Comparison of ENCODE assay signal across 8 cellular contexts in genomic region chr7:2157473-2158279, GRCh38.
A peak's percentile ranks its signal among the peaks of the same experiment; 100 is the strongest.
DNase-seq lines count a peak whose midpoint lies in the region; ATAC-seq and TF ChIP-seq lines count a peak whose summit lies in the region.

No MANE protein-coding gene starts in this region.

- H3K27me3 ChIP-seq in skeletal muscle tissue (ENCODE audit: control insufficient read depth in 3 of 3, insufficient read depth in 3 of 3, low read length in 3 of 3), result no peaks in the 10 kb centered on the region

- intact Hi-C loops in Right ventricle myocardium superior (cut with DNase I), result no loop called here
- intact Hi-C loops in activated CD4-positive, alpha-beta T cell treated with anti-CD3 and anti-CD28 coated beads, Interleukin-2, amount 10 ng/mL, durations not matched to agents 24 days and 14 days (cut with micrococcal nuclease), result no loop called here

- TF ChIP-seq CTCF in RWPE1 (conservative IDR thresholded peaks at IDR 0.05; ENCODE audit: low read depth), result no peak

- H3K9me3 ChIP-seq in skeletal muscle tissue (ENCODE audit: control insufficient read depth in 3 of 3, low read length in 3 of 3), result no peaks in the 10 kb centered on the region

- H3K27ac ChIP-seq in RWPE1 (peak overlapping the region; percentile 27), skeletal muscle tissue (ENCODE audit: low read depth, low read length) (peak overlapping the region; percentile 75)

- ATAC-seq in Right ventricle myocardium superior (ENCODE audit: poor library complexity) (peak; percentile 92), GM18907 (IDR thresholded peaks at IDR 0.05; ENCODE audit: unreplicated experiment) (no peak), GM18873 (IDR thresholded peaks at IDR 0.05; ENCODE audit: low FRiP score, unreplicated experiment) (no peak), HG02852 (IDR thresholded peaks at IDR 0.05; ENCODE audit: unreplicated experiment) (no peak)

- H3K4me1 Mint-ChIP-seq in activated CD4-positive, alpha-beta T cell treated with anti-CD3 and anti-CD28 coated beads, Interleukin-2, amount 10 ng/mL, durations not matched to agents 24 days and 14 days, result peaks cover 1% of the 10 kb centered on the region

- H3K9me3 Mint-ChIP-seq in activated CD4-positive, alpha-beta T cell treated with anti-CD3 and anti-CD28 coated beads, Interleukin-2, amount 10 ng/mL, durations not matched to agents 24 days and 14 days, result no peaks in the 10 kb centered on the region

- no peak overlapping the region for H3K27ac Mint-ChIP-seq in activated CD4-positive, alpha-beta T cell treated with anti-CD3 and anti-CD28 coated beads, Interleukin-2, amount 10 ng/mL, durations not matched to agents 24 days and 14 days

- DNase-seq in HuH-7 (ENCODE audit: low spot score), result peak; percentile 50
- no peak for DNase-seq in RWPE1 (ENCODE audit: low spot score)
- DNase-seq in Right ventricle myocardium superior, result peak; percentile 45
- no peak for DNase-seq in activated CD4-positive, alpha-beta T cell treated with anti-CD3 and anti-CD28 coated beads, Interleukin-2, amount 10 ng/mL, durations not matched to agents 24 days and 14 days

- peaks cover 20 to 30% (median 29%) of the 10 kb centered on the region in 3 donors for H3K4me1 ChIP-seq in skeletal muscle tissue (ENCODE audit: control insufficient read depth in 3 of 3, insufficient read depth in 3 of 3, low read length in 3 of 3)

- H3K36me3 ChIP-seq in skeletal muscle tissue (ENCODE audit: control insufficient read depth in 3 of 3, insufficient read depth in 3 of 3, low read length in 3 of 3), result no peaks in the 10 kb centered on the region

- peak overlapping the region in 1 of 3 donors; percentile 22 for H3K4me3 ChIP-seq in skeletal muscle tissue (ENCODE audit: low read length in 3 of 3)

- POLR2A ChIA-PET in RWPE1 (lab: Yijun Ruan, JAX; ENCODE audit: low non-redundant PET), result no interaction called here

- CTCF ChIA-PET in RWPE1 (lab: Yijun Ruan, JAX), result interaction anchor here (0.6 to 1.6 kb wide), 4 partner anchors 163 to 579 kb away, joined by 3 to 9 read pairs (median 3); no protein-coding TSS in a partner anchor

- no peaks in the 10 kb centered on the region for H3K36me3 Mint-ChIP-seq in activated CD4-positive, alpha-beta T cell treated with anti-CD3 and anti-CD28 coated beads, Interleukin-2, amount 10 ng/mL, durations not matched to agents 24 days and 14 days (ENCODE audit: low read depth)

- H3K27me3 Mint-ChIP-seq in activated CD4-positive, alpha-beta T cell treated with anti-CD3 and anti-CD28 coated beads, Interleukin-2, amount 10 ng/mL, durations not matched to agents 24 days and 14 days, result no peaks in the 10 kb centered on the region

- no peak overlapping the region for H3K4me3 Mint-ChIP-seq in activated CD4-positive, alpha-beta T cell treated with anti-CD3 and anti-CD28 coated beads, Interleukin-2, amount 10 ng/mL, durations not matched to agents 24 days and 14 days

- peak overlapping the region; percentile 4 to 64 (median 7) for H3K9ac ChIP-seq in skeletal muscle tissue (ENCODE audit: low read depth in 1 of 3, low read length in 3 of 3)

Comparison
In these comparisons a context has a peak if more than half of its experiments do, and no peak if none do; other contexts are left out.
1. DNase-seq: peak in HuH-7 (single experiment) and Right ventricle myocardium superior (single experiment); none in RWPE1 (single experiment) and activated CD4-positive, alpha-beta T cell treated with anti-CD3 and anti-CD28 coated beads, Interleukin-2, amount 10 ng/mL, durations not matched to agents 24 days and 14 days (single experiment).